In the genomic region with DNA sequence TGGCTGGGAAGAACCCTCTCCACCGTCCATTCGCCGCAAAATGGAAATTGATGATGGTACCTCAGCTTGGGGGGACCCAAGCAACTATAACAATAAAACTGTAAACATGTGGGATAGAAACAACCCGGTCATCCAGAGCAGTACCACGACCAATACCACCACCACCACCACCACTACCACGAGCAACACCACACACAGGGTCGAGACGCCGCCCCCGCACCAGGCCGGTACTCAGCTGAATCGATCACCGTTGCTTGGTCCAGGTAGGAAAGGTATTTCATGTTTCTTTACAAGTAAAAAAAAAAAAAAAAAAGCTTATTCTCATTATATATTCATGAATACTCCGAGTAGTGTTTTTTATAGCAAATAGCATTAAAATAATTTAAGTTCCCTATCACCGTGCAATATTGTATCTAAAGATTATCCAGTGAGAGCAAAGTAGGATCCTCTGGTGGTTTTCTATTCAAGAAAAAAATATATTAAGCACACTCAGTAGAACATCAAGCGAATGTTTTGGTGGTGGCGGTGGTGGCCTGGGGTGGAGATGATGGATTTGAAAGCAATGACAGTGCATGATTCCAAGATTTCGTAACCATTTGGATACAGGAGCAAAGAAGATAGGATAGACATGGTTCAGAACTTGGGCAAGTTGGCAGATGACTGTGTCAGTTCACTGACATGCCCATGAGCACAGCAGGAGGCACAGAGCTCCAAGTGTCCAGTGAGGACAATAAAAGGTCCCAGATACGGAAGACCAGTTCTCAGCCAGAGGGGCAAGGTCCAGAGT, we compare ENCODE assay signal across 22 cellular contexts.
"Had no signal": no experiment of that assay in that cellular context is flagged by ENCODE, and none has a peak within 500 bp of the region (broad histone marks: within the 10 kb centered on the region; RNA-seq: fewer than 3 reads in every experiment).

No MANE protein-coding gene starts in this region.

- DNase-seq: activated CD4-positive, alpha-beta T cell treated with anti-CD3 and anti-CD28 coated beads for 1 hour; activated CD4-positive, alpha-beta T cell treated with anti-CD3 and anti-CD28 coated beads, Interleukin-2, amount 50 U/mL, for 1 hour; activated naive CD4-positive, alpha-beta T cell treated with anti-CD3 and anti-CD28 coated beads, Interleukin-2, amount 50 U/mL, for 16 hours; activated T-cell treated with anti-CD3 and anti-CD28 coated beads, Interleukin-2, amount 50 U/mL, for 4 hours; amniotic stem cell; colonic mucosa; dorsolateral prefrontal cortex; effector memory CD8-positive, alpha-beta T cell; hypothalamus; left ventricle myocardium superior; mammary epithelial cell; ovary; stimulated activated CD4-positive, alpha-beta T cell treated with anti-CD3 and anti-CD28 coated beads, Interleukin-1b, Interleukin-23, amount 100 ng/mL, for 48 hours; stimulated activated naive CD8-positive, alpha-beta T cell treated with anti-CD3 and anti-CD28 coated beads, Interleukin-15, amount 100 ng/mL, for 72 hours; T-cell; transverse colon; WERI-Rb-1 had no signal

- ATAC-seq: activated T-cell treated with anti-CD3 and anti-CD28 coated beads, Interleukin-2, amount 50 U/mL, for 4 hours; effector memory CD8-positive, alpha-beta T cell; esophagus mucosa; gastroesophageal sphincter; left ventricle myocardium superior; natural killer cell treated with Interleukin-12 subunit alpha and Interleukin-12 subunit beta and Interleukin-15 and Interleukin-18, amount 100 ng/mL, for 72 hours; stimulated activated naive CD8-positive, alpha-beta T cell treated with anti-CD3 and anti-CD28 coated beads, Interleukin-15, amount 100 ng/mL, for 72 hours; T-cell had no signal

- H3K4me3 Mint-ChIP-seq: activated T-cell treated with anti-CD3 and anti-CD28 coated beads, Interleukin-2, amount 50 U/mL, for 4 hours; effector memory CD8-positive, alpha-beta T cell; mesothelial cell of epicardium; natural killer cell treated with Interleukin-12 subunit alpha and Interleukin-12 subunit beta and Interleukin-15 and Interleukin-18, amount 100 ng/mL, for 72 hours; stimulated activated naive CD8-positive, alpha-beta T cell treated with anti-CD3 and anti-CD28 coated beads, Interleukin-15, amount 100 ng/mL, for 72 hours; T-cell; T-helper 2 cell treated with Interferon-gamma antibody and Interleukin-4, amounts not matched to agents 5 μg/mL and 100 μg/mL, for 36 hours had no signal

- H3K27ac Mint-ChIP-seq: mesothelial cell of epicardium; T-helper 2 cell treated with Interferon-gamma antibody and Interleukin-4, amounts not matched to agents 5 μg/mL and 100 μg/mL, for 36 hours had no signal

- H3K27me3 Mint-ChIP-seq: effector memory CD8-positive, alpha-beta T cell; natural killer cell treated with Interleukin-12 subunit alpha and Interleukin-12 subunit beta and Interleukin-15 and Interleukin-18, amount 100 ng/mL, for 72 hours; stimulated activated naive CD8-positive, alpha-beta T cell treated with anti-CD3 and anti-CD28 coated beads, Interleukin-15, amount 100 ng/mL, for 72 hours; T-cell had no signal

- H3K4me1 Mint-ChIP-seq: mesothelial cell of epicardium had no signal

- H3K9me3 Mint-ChIP-seq: activated T-cell treated with anti-CD3 and anti-CD28 coated beads, Interleukin-2, amount 50 U/mL, for 4 hours; effector memory CD8-positive, alpha-beta T cell; natural killer cell treated with Interleukin-12 subunit alpha and Interleukin-12 subunit beta and Interleukin-15 and Interleukin-18, amount 100 ng/mL, for 72 hours; stimulated activated naive CD8-positive, alpha-beta T cell treated with anti-CD3 and anti-CD28 coated beads, Interleukin-15, amount 100 ng/mL, for 72 hours; T-cell; T-helper 2 cell treated with Interferon-gamma antibody and Interleukin-4, amounts not matched to agents 5 μg/mL and 100 μg/mL, for 36 hours had no signal
